In genomic region chr17:75383842-75384195, GRCh38 we compare ENCODE assay signal across 16 cellular contexts.
"Had no signal": no experiment of that assay in that cellular context is flagged by ENCODE, and none has a peak within 500 bp of the region (broad histone marks: within the 10 kb centered on the region; RNA-seq: fewer than 3 reads in every experiment).

No MANE protein-coding gene starts in this region.

- H3K9me3 Mint-ChIP-seq: central memory CD8-positive, alpha-beta T cell; natural killer cell had no signal

- H3K4me3 Mint-ChIP-seq: activated CD8-positive, alpha-beta T cell treated with anti-CD3 and anti-CD28 coated beads, Interleukin-2, amount 10 ng/mL, durations not matched to agents 7 days and 5 days; central memory CD8-positive, alpha-beta T cell; natural killer cell had no signal

- H3K27ac ChIP-seq: epithelial cell of prostate, lower lobe of right lung, sigmoid colon, thoracic aorta, VCaP had no signal

- H3K27me3 Mint-ChIP-seq: central memory CD8-positive, alpha-beta T cell had no signal

- H3K36me3 Mint-ChIP-seq: natural killer cell had no signal

- H3K36me3 ChIP-seq: sigmoid colon had no signal

- H3K27me3 ChIP-seq: sigmoid colon had no signal

- DNase-seq: activated CD4-positive, alpha-beta T cell treated with anti-CD3 and anti-CD28 coated beads for 4 hours; activated CD8-positive, alpha-beta memory T cell treated with anti-CD3 and anti-CD28 coated beads, Interleukin-2, amount 50 U/mL, for 48 hours; activated CD8-positive, alpha-beta T cell treated with anti-CD3 and anti-CD28 coated beads, Interleukin-2, amount 10 ng/mL, durations not matched to agents 7 days and 5 days; activated naive CD4-positive, alpha-beta T cell treated with Interleukin-2 at 50 U/mL for 16 hours; effector memory CD4-positive, alpha-beta T cell; hypothalamus; lower lobe of right lung; natural killer cell; sigmoid colon; stimulated activated CD4-positive, alpha-beta T cell treated with anti-CD3 and anti-CD28 coated beads, Interleukin-2, amount 100 ng/mL, for 24 hours; stimulated activated naive CD8-positive, alpha-beta T cell treated with anti-CD3 and anti-CD28 coated beads, Interleukin-15, Interleukin-2, amounts not matched to agents 100 U/mL and 50 U/mL, for 24 hours; T-helper 9 cell had no signal

- H3K27ac Mint-ChIP-seq: activated CD8-positive, alpha-beta T cell treated with anti-CD3 and anti-CD28 coated beads, Interleukin-2, amount 10 ng/mL, durations not matched to agents 7 days and 5 days had no signal

- H3K4me3 ChIP-seq: lower lobe of right lung, sigmoid colon, thoracic aorta had no signal

- ATAC-seq: activated CD8-positive, alpha-beta T cell treated with anti-CD3 and anti-CD28 coated beads, Interleukin-2, amount 10 ng/mL, durations not matched to agents 7 days and 5 days; natural killer cell; stimulated activated naive CD8-positive, alpha-beta T cell treated with anti-CD3 and anti-CD28 coated beads, Interleukin-15, Interleukin-2, amounts not matched to agents 100 U/mL and 50 U/mL, for 24 hours had no signal

- H3K9me3 ChIP-seq: lower lobe of right lung, sigmoid colon, thoracic aorta had no signal
